In the genomic region with DNA sequence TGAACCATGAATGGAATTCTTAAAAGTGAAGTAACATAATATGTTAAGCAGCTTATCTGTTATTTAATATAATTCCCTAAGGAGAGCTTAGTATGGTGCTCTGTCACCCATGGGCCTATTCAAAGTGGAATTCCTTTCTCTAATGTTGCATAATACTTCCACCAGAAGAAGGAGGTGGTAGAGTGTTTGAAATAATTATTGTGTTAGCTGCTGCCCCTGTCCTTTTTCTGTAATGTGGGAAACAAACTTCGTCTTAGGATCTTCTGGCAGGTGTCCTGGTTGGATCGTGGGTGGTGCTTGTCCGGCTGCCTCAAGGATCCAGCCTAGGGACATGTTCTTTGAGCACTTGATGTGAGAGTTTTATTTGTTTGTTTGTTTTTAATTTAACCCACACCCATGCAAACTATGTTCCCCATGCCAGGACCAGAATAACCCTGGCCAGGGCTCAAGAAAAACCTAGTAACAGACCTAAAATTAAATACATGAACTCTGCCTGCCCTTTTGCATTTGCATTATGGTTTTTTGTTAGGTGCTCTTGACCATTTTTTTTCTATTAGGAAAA, we compare ENCODE assay signal across 12 cellular contexts. TPM values are rescaled to one million over a fixed set of nuclear protein-coding genes. Genes with fewer than 3 reads are reported as not detected.
DNase-seq lines count a peak whose midpoint lies in the region; ATAC-seq and TF ChIP-seq lines count a peak whose summit lies in the region.
"Had no signal": no experiment of that assay in that cellular context is flagged by ENCODE, and none has a peak within 500 bp of the region (broad histone marks: within the 10 kb centered on the region; RNA-seq: fewer than 3 reads in every experiment).

No MANE protein-coding gene starts in this region.

- intact Hi-C loops in Caco-2 (cut with micrococcal nuclease; ENCODE audit: unreplicated experiment): no loop called here

- no peaks in the 10 kb centered on the region for H3F3A ChIP-seq in MM.1S (ENCODE audit: insufficient read depth, low read length)

- no peak for TF ChIP-seq CTCF in endodermal cell (conservative IDR thresholded peaks at IDR 0.05)
- no peak for TF ChIP-seq CTCF in Caco-2 (IDR thresholded peaks at IDR 0.05; ENCODE audit: insufficient read depth in 1 of 2, low read depth in 1 of 2, low read length in 1 of 2, severe bottlenecking in 1 of 2, unreplicated experiment in 1 of 2)
- TF ChIP-seq CTCF in MM.1S (IDR thresholded peaks at IDR 0.05; ENCODE audit: low read length): no peak

- peaks cover 9% of the 10 kb centered on the region for H3K4me1 Mint-ChIP-seq in endodermal cell
- H3K4me1 Mint-ChIP-seq in Caco-2 (ENCODE audit: low read depth, unreplicated experiment): peaks cover 4% of the 10 kb centered on the region

- H3K36me3 ChIP-seq in KOPT-K1 (ENCODE audit: insufficient read depth, low read length): peaks cover 23% of the 10 kb centered on the region; the same call in 1 of the 2 replicates
- H3K36me3 ChIP-seq in endodermal cell (ENCODE audit: control insufficient read depth, insufficient read depth, low read length): no peaks in the 10 kb centered on the region
- no peaks in the 10 kb centered on the region for H3K36me3 ChIP-seq in Caco-2 (ENCODE audit: control insufficient read depth, insufficient read depth, low read length)
- no peaks in the 10 kb centered on the region for H3K36me3 ChIP-seq in MM.1S (replicated peaks; ENCODE audit: insufficient read depth, low read length)

- H3K9me3 ChIP-seq in KOPT-K1 (ENCODE audit: insufficient read depth, low read length, poor library complexity, severe bottlenecking) (peaks cover 15% of the 10 kb centered on the region), endodermal cell (ENCODE audit: control insufficient read depth, low read length) (no peaks in the 10 kb centered on the region), Caco-2 (no peaks in the 10 kb centered on the region), MM.1S (replicated peaks; ENCODE audit: insufficient read depth, low read length) (no peaks in the 10 kb centered on the region)

- H3K36me3 Mint-ChIP-seq in endodermal cell (ENCODE audit: low read depth) (peaks cover 7% of the 10 kb centered on the region), Caco-2 (ENCODE audit: insufficient read depth, unreplicated experiment) (peaks cover 18% of the 10 kb centered on the region)
- H3K36me3 Mint-ChIP-seq: CD4-positive, alpha-beta memory T cell had no signal

- H3K4me1 ChIP-seq in endodermal cell (ENCODE audit: control insufficient read depth, insufficient read depth, low read length): no peaks in the 10 kb centered on the region
- no peaks in the 10 kb centered on the region for H3K4me1 ChIP-seq in Caco-2
- no peaks in the 10 kb centered on the region for H3K4me1 ChIP-seq in MM.1S (ENCODE audit: low read length)

- BruUV-seq in Caco-2 (replicated peaks; lab: Mats Ljungman, UMichigan): no TSS peak

- H3K27ac ChIP-seq in KOPT-K1 (ENCODE audit: low read depth, low read length, poor library complexity, severe bottlenecking) (peak overlapping the region; percentile 34), endodermal cell (ENCODE audit: low read depth, low read length) (no peak overlapping the region), MM.1S (ENCODE audit: low read length) (no peak overlapping the region)

- H3K9me3 Mint-ChIP-seq in endodermal cell (peaks cover 6% of the 10 kb centered on the region), Caco-2 (ENCODE audit: unreplicated experiment) (no peaks in the 10 kb centered on the region)

- H3K79me2 ChIP-seq in MM.1S (ENCODE audit: low read length): no peaks in the 10 kb centered on the region

- WGBS in endodermal cell (ENCODE audit: insufficient coverage in 1 of 2, insufficient read length in 1 of 2), 2 experiments: 100% methylated on average over 3 of the region's 3 CpGs; no CpG with 5 or more reads in 1 of the 2 experiments

- ATAC-seq in HG03095 (IDR thresholded peaks at IDR 0.05; ENCODE audit: unreplicated experiment): no peak
- ATAC-seq in GM18907 (IDR thresholded peaks at IDR 0.05; ENCODE audit: unreplicated experiment): no peak

- DNase-seq in AG08395 (ENCODE audit: low spot score) (peak; percentile 41), endodermal cell (no peak), myocyte (ENCODE audit: low read depth) (peak; percentile 78), Caco-2 (no peak), MM.1S (no peak)
- DNase-seq: CD4-positive, alpha-beta memory T cell; NCI-H2081 had no signal

- no peaks in the 10 kb centered on the region for H4K20me1 ChIP-seq in MM.1S (ENCODE audit: insufficient read depth, low read length)

- no peak overlapping the region for H2AFZ ChIP-seq in MM.1S (ENCODE audit: low read length)

- H3K27me3 Mint-ChIP-seq in endodermal cell (ENCODE audit: insufficient read depth) (no peaks in the 10 kb centered on the region), Caco-2 (ENCODE audit: insufficient read depth, unreplicated experiment) (no peaks in the 10 kb centered on the region)
- H3K27me3 Mint-ChIP-seq: CD4-positive, alpha-beta memory T cell had no signal

- H3K27me3 ChIP-seq in endodermal cell (ENCODE audit: control insufficient read depth, insufficient read depth, low read length, poor library complexity, severe bottlenecking) (no peaks in the 10 kb centered on the region), Caco-2 (replicated peaks; ENCODE audit: control insufficient read depth, insufficient read depth, low read length) (no peaks in the 10 kb centered on the region), MM.1S (replicated peaks; ENCODE audit: insufficient read depth, low read length) (no peaks in the 10 kb centered on the region)

- no peak overlapping the region for H3K4me3 Mint-ChIP-seq in endodermal cell
- H3K4me3 Mint-ChIP-seq in Caco-2 (ENCODE audit: unreplicated experiment): no peak overlapping the region
- H3K4me3 Mint-ChIP-seq: CD4-positive, alpha-beta memory T cell; neural crest cell; T-helper 1 cell treated with Interleukin-12 subunit alpha and Interleukin-12 subunit beta and Interleukin-4 antibody, amounts not matched to agents 30 μg/mL and 1 μg/mL, for 36 hours had no signal

- CTCF ChIA-PET in Caco-2 (lab: Charles Lee): interaction anchor here (1.1 kb wide), 1 partner anchor 66 kb away, joined by 3 read pairs; no protein-coding TSS in a partner anchor

- H3K4me2 ChIP-seq in MM.1S (ENCODE audit: low read depth, low read length): no peak overlapping the region

- peak overlapping the region; percentile 17 for H3K27ac Mint-ChIP-seq in endodermal cell
- no peak overlapping the region for H3K27ac Mint-ChIP-seq in Caco-2 (ENCODE audit: unreplicated experiment)
- H3K27ac Mint-ChIP-seq: CD4-positive, alpha-beta memory T cell; T-helper 1 cell treated with Interleukin-12 subunit alpha and Interleukin-12 subunit beta and Interleukin-4 antibody, amounts not matched to agents 30 μg/mL and 1 μg/mL, for 36 hours had no signal

- H3K4me3 ChIP-seq in endodermal cell (ENCODE audit: low read length) (no peak overlapping the region), Caco-2 (ENCODE audit: low read depth, low read length) (no peak overlapping the region), MM.1S (ENCODE audit: low read length) (no peak overlapping the region)

- H3K9ac ChIP-seq in endodermal cell (ENCODE audit: extremely low read depth, low read length, poor library complexity, severe bottlenecking) (no peak overlapping the region), MM.1S (ENCODE audit: low read length) (no peak overlapping the region)

- POLR2A ChIA-PET in Caco-2 (lab: Charles Lee): interaction anchor here (0.5 to 0.6 kb wide), 2 partner anchors 60 to 71 kb away, joined by 5 to 12 read pairs; partner anchors contain the start of genes LDHD and WDR59

- H3K9me2 ChIP-seq in MM.1S (replicated peaks; ENCODE audit: insufficient read depth, low read length): no peaks in the 10 kb centered on the region

RNA-seq across cellular contexts. Expression of gene ZNRF1, which starts 46.1 kb away (rescaled TPM):
- total RNA-seq in endodermal cell: 10 to 100 TPM; 44.9 to 46.1 TPM
- 35.0 TPM for polyA plus RNA-seq in endodermal cell (2013, experiment 1 of 2)
- polyA plus RNA-seq in endodermal cell (2013, experiment 2 of 2): 35.1 TPM
- 71.1 and 82.3 TPM in 2 replicates for total RNA-seq in myocyte
- 28.5 TPM for polyA plus RNA-seq in myocyte (2012)
- total RNA-seq in Caco-2 (2022): 68.6 and 73.8 TPM in 2 replicates

RNA-seq across cellular contexts. Expression of gene WDR59, which starts 60.0 kb away (rescaled TPM):
- total RNA-seq in endodermal cell (100 to 1,000 TPM; 105 to 110 TPM), myocyte (14.8 and 15.4 TPM in 2 replicates), Caco-2 (2022) (148 and 174 TPM in 2 replicates)
- 61.5 TPM for polyA plus RNA-seq in endodermal cell (2013, experiment 1 of 2)
- polyA plus RNA-seq in endodermal cell (2013, experiment 2 of 2): 53.0 TPM
- polyA plus RNA-seq in myocyte (2012): 27.8 TPM

Comparison
In these comparisons a context has a peak if more than half of its experiments do, and no peak if none do; other contexts are left out.
1. DNase-seq: peak in AG08395 (single experiment) and myocyte (single experiment); none in endodermal cell (single experiment), Caco-2 (0 of 2) and MM.1S (single experiment).